ENCODE assay signal across 15 cellular contexts in genomic region chr7:133614251-133614650, GRCh38.
A peak's percentile ranks its signal among the peaks of the same experiment; 100 is the strongest.
DNase-seq lines count a peak whose midpoint lies in the region; ATAC-seq and TF ChIP-seq lines count a peak whose summit lies in the region.
"Had no signal": no experiment of that assay in that cellular context is flagged by ENCODE, and none has a peak within 500 bp of the region (broad histone marks: within the 10 kb centered on the region; RNA-seq: fewer than 3 reads in every experiment).

No MANE protein-coding gene starts in this region.

- H4K8ac ChIP-seq in neuronal stem cell (ENCODE audit: low read depth, low read length), result no peak overlapping the region

- no peak overlapping the region for H2AFZ ChIP-seq in neuronal stem cell (ENCODE audit: low read length)
- H2AFZ ChIP-seq: GM23338 had no signal

- no CpG with 5 or more reads among the region's 2 CpGs for WGBS in neuronal stem cell (ENCODE audit: extremely low coverage in 2 of 2, insufficient read length in 2 of 2, insufficient replicate concordance in 1 of 2), 2 donors

- H3K4me3 ChIP-seq in neuronal stem cell (ENCODE audit: low read length in 2 of 2), result no peak overlapping the region
- H3K4me3 ChIP-seq: GM12878, GM23338 had no signal

- no peak overlapping the region for H3K4ac ChIP-seq in neuronal stem cell (ENCODE audit: low read length)

- no peaks in the 10 kb centered on the region; the same call in 1 of the 2 replicates for H3K27me3 Mint-ChIP-seq in HFFc6 (ENCODE audit: insufficient read depth)
- H3K27me3 Mint-ChIP-seq in endothelial cell (ENCODE audit: unreplicated experiment), result no peaks in the 10 kb centered on the region
- H3K27me3 Mint-ChIP-seq in natural killer cell (ENCODE audit: low read depth in 2 of 2), result no peaks in the 10 kb centered on the region
- H3K27me3 Mint-ChIP-seq: B cell; CD4-positive, alpha-beta memory T cell had no signal

- H3K18ac ChIP-seq in neuronal stem cell (ENCODE audit: low read length), result no peak overlapping the region

- H3K27ac Mint-ChIP-seq in HFFc6 (peak overlapping the region; percentile 10; the same call in 1 of the 2 replicates), endothelial cell (ENCODE audit: unreplicated experiment) (peak overlapping the region; percentile 70), natural killer cell (no peak overlapping the region)
- H3K27ac Mint-ChIP-seq: B cell, GM23338 had no signal

- no peak for ATAC-seq in natural killer cell
- ATAC-seq in HG03469 (IDR thresholded peaks at IDR 0.05; ENCODE audit: unreplicated experiment), result no peak
- ATAC-seq: GM12878, GM23338 had no signal

- H2BK5ac ChIP-seq in neuronal stem cell (ENCODE audit: low read length), result no peak overlapping the region

- H3K9me3 ChIP-seq in neuronal stem cell (replicated peaks in 1 of 2; ENCODE audit: control insufficient read depth in 2 of 2, insufficient read depth in 1 of 2, low read depth in 1 of 2, low read length in 2 of 2), result no peaks in the 10 kb centered on the region

- no peak overlapping the region for H3K4me2 ChIP-seq in neuronal stem cell (ENCODE audit: insufficient read depth, low read length, poor library complexity, severe bottlenecking)
- H3K4me2 ChIP-seq: GM23338 had no signal

- H3K27ac ChIP-seq in neuronal stem cell (replicated peaks; ENCODE audit: low read length), result no peak overlapping the region

- H2AK5ac ChIP-seq in neuronal stem cell (ENCODE audit: low read depth, low read length), result no peak overlapping the region

- no peaks in the 10 kb centered on the region for H3K79me1 ChIP-seq in neuronal stem cell (ENCODE audit: low read depth, low read length)

- no peak overlapping the region for H3K14ac ChIP-seq in neuronal stem cell (ENCODE audit: low read length)

- H3K36me3 Mint-ChIP-seq in HFFc6 (ENCODE audit: low read depth), result no peaks in the 10 kb centered on the region; the same call in 1 of the 2 replicates
- H3K36me3 Mint-ChIP-seq in endothelial cell (ENCODE audit: low read depth, unreplicated experiment), result no peaks in the 10 kb centered on the region
- no peaks in the 10 kb centered on the region for H3K36me3 Mint-ChIP-seq in natural killer cell

- no peak overlapping the region for H4K91ac ChIP-seq in neuronal stem cell (ENCODE audit: low read depth, low read length, poor library complexity)

- H3K9me3 Mint-ChIP-seq in HFFc6 (no peaks in the 10 kb centered on the region), endothelial cell (ENCODE audit: unreplicated experiment) (no peaks in the 10 kb centered on the region), natural killer cell (no peaks in the 10 kb centered on the region)
- H3K9me3 Mint-ChIP-seq: GM23338 had no signal

- H3K23ac ChIP-seq in neuronal stem cell (ENCODE audit: low read depth, low read length, poor library complexity), result no peak overlapping the region

- no peak for DNase-seq in HFFc6
- peak; percentile 12 for DNase-seq in amniotic epithelial cell (ENCODE audit: low read depth)
- no peak for DNase-seq in endothelial cell (ENCODE audit: low spot score)
- DNase-seq in neuronal stem cell (ENCODE audit: low spot score), result peak; percentile 0
- DNase-seq in natural killer cell, result no peak
- no peak for DNase-seq in epidermal melanocyte (ENCODE audit: insufficient read length, low spot score)
- DNase-seq: ACHN; C1 segment of cervical spinal cord; CD4-positive, alpha-beta memory T cell; DMS79; H7 had no signal

- H2BK120ac ChIP-seq in neuronal stem cell (ENCODE audit: low read depth, low read length), result no peak overlapping the region

- H3K4me3 Mint-ChIP-seq in HFFc6, result no peak overlapping the region; the same call in 1 of the 2 replicates
- no peak overlapping the region for H3K4me3 Mint-ChIP-seq in endothelial cell (ENCODE audit: unreplicated experiment)
- H3K4me3 Mint-ChIP-seq in natural killer cell, result no peak overlapping the region
- H3K4me3 Mint-ChIP-seq: B cell; CD4-positive, alpha-beta memory T cell; GM23338 had no signal

- TF ChIP-seq CTCF in HFFc6 (IDR thresholded peaks at IDR 0.05) (no peak), endothelial cell (IDR thresholded peaks at IDR 0.05; ENCODE audit: unreplicated experiment) (no peak), natural killer cell (IDR thresholded peaks at IDR 0.05) (no peak)

- peaks cover 0 to 2% of the 10 kb centered on the region in 2 donors for H3K4me1 ChIP-seq in neuronal stem cell (ENCODE audit: control insufficient read depth in 2 of 2, insufficient read depth in 1 of 2, low read depth in 1 of 2, low read length in 2 of 2)

- H3K27me3 ChIP-seq in neuronal stem cell (ENCODE audit: control insufficient read depth in 3 of 3, insufficient read depth in 3 of 3, low read depth in 1 of 3, low read length in 3 of 3), result no peaks in the 10 kb centered on the region

- H2BK12ac ChIP-seq in neuronal stem cell (ENCODE audit: low read length), result no peak overlapping the region

- no peak overlapping the region for H3K9ac ChIP-seq in neuronal stem cell (ENCODE audit: low read depth, low read length, poor library complexity)

- intact Hi-C loops in natural killer cell (cut with micrococcal nuclease), result no loop called here

- H3K36me3 ChIP-seq in neuronal stem cell (replicated peaks in 1 of 2; ENCODE audit: control insufficient read depth in 2 of 2, insufficient read depth in 2 of 2, low read length in 2 of 2), result no peaks in the 10 kb centered on the region

- H2BK15ac ChIP-seq in neuronal stem cell (ENCODE audit: low read length), result no peak overlapping the region

- H3K4me1 Mint-ChIP-seq in HFFc6 (ENCODE audit: low read depth) (peaks cover 23% of the 10 kb centered on the region), endothelial cell (ENCODE audit: unreplicated experiment) (peaks cover 38% of the 10 kb centered on the region), natural killer cell (peaks cover 16 to 22% of the 10 kb centered on the region in 2 donors)
- H3K4me1 Mint-ChIP-seq: B cell had no signal

Comparison
In these comparisons a context has a peak if more than half of its experiments do, and no peak if none do; other contexts are left out.
1. DNase-seq: peak in amniotic epithelial cell (single experiment) and neuronal stem cell (single experiment); none in HFFc6 (single experiment), endothelial cell (single experiment), natural killer cell (single experiment) and epidermal melanocyte (single experiment).
2. H3K27ac Mint-ChIP-seq: peak in HFFc6 (single experiment) and endothelial cell (single experiment); none in natural killer cell (0 of 2).